8 cellular contexts compared by ENCODE assay signal in genomic region chr7:25893436-25893835, GRCh38.
DNase-seq lines count a peak whose midpoint lies in the region; ATAC-seq, FAIRE-seq and TF ChIP-seq lines count a peak whose summit lies in the region.

No MANE protein-coding gene starts in this region.

- 67% methylated on average over 1 of the region's 1 CpG for WGBS in A549 (ENCODE audit: missing lambda C conversion rate)

- H3K27me3 ChIP-seq in mucosa of rectum (ENCODE audit: control insufficient read depth in 2 of 2, insufficient read depth in 2 of 2, low read length in 2 of 2) (peaks cover 3 to 4% of the 10 kb centered on the region in 2 donors), left lung (peaks cover 10 to 55% of the 10 kb centered on the region in 2 donors)

- peaks cover 15% of the 10 kb centered on the region for H3K27me3 Mint-ChIP-seq in activated T-helper 17 cell treated with anti-CD3 and anti-CD28 coated beads, Interleukin-2, amount 50 U/mL, for 72 hours

- no peaks in the 10 kb centered on the region for H3K36me3 Mint-ChIP-seq in activated T-helper 17 cell treated with anti-CD3 and anti-CD28 coated beads, Interleukin-2, amount 50 U/mL, for 72 hours (ENCODE audit: low read depth)

- H3K4me3 ChIP-seq in A549 (peak overlapping the region; percentile 45), mucosa of rectum (ENCODE audit: low read length in 2 of 2) (peak overlapping the region in 1 of 2 donors; percentile 85), left lung (no peak overlapping the region)

- no peak for TF ChIP-seq EP300 in A549 (IDR thresholded peaks at IDR 0.05)

- H3K4me1 Mint-ChIP-seq in activated T-helper 17 cell treated with anti-CD3 and anti-CD28 coated beads, Interleukin-2, amount 50 U/mL, for 72 hours, result peaks cover 17% of the 10 kb centered on the region

- peak overlapping the region; percentile 66 to 74 for H3K9ac ChIP-seq in mucosa of rectum (ENCODE audit: low read depth in 1 of 2, low read length in 2 of 2)

- no peak for TF ChIP-seq CTCF in A549 (IDR thresholded peaks at IDR 0.05)
- no peak for TF ChIP-seq CTCF in left lung (IDR thresholded peaks at IDR 0.05)

- ATAC-seq in A549 (no peak), GM18520 (IDR thresholded peaks at IDR 0.05; ENCODE audit: unreplicated experiment) (no peak), HG03342 (IDR thresholded peaks at IDR 0.05; ENCODE audit: unreplicated experiment) (no peak), left lung (no peak)
- ATAC-seq in activated T-helper 17 cell treated with anti-CD3 and anti-CD28 coated beads, Interleukin-2, amount 50 U/mL, for 72 hours (replicated peaks), result no peak

- FAIRE-seq in A549 (lab: Jason Lieb, UNC), result no peak

- intact Hi-C loops in left lung (cut with DNase I), result loop anchor here in 1 of 2 donors (5.0 kb wide), 1 partner anchor 469 kb away; no protein-coding TSS in a partner anchor

- H3K4me1 ChIP-seq in A549, result peaks cover 6% of the 10 kb centered on the region; the same call in 1 of the 3 replicates
- H3K4me1 ChIP-seq in mucosa of rectum (ENCODE audit: control insufficient read depth in 2 of 2, insufficient read depth in 2 of 2, low read length in 2 of 2), result peaks cover 5 to 9% of the 10 kb centered on the region in 2 donors
- H3K4me1 ChIP-seq in left lung, result peaks cover 0 to 12% of the 10 kb centered on the region in 2 donors

- DNase-seq in A549 (ENCODE audit: low read depth in 1 of 2, low spot score in 1 of 2) (no peak), G401 (ENCODE audit: low spot score) (peak; percentile 29), T-helper 9 cell (no peak), left lung (no peak)

- in situ Hi-C loops in G401 (cut with HindIII; ENCODE audit: low sequenced_read_pairs), result loop anchor here (10.0 kb wide), 2 partner anchors 161 to 291 kb away; no protein-coding TSS in a partner anchor

- H3K4me3 Mint-ChIP-seq in activated T-helper 17 cell treated with anti-CD3 and anti-CD28 coated beads, Interleukin-2, amount 50 U/mL, for 72 hours, result peak overlapping the region; percentile 88

- no peaks in the 10 kb centered on the region for H3K36me3 ChIP-seq in mucosa of rectum (ENCODE audit: control insufficient read depth in 2 of 2, insufficient read depth in 2 of 2, low read length in 2 of 2)
- H3K36me3 ChIP-seq in left lung, result no peaks in the 10 kb centered on the region

- H3K9me3 ChIP-seq in A549 (no peaks in the 10 kb centered on the region), mucosa of rectum (ENCODE audit: control insufficient read depth in 2 of 2, low read length in 2 of 2) (no peaks in the 10 kb centered on the region), left lung (no peaks in the 10 kb centered on the region)

- TF ChIP-seq POLR2A in A549 (IDR thresholded peaks at IDR 0.05; ENCODE audit: low read length), result no peak

- no peaks in the 10 kb centered on the region for H3K9me3 Mint-ChIP-seq in activated T-helper 17 cell treated with anti-CD3 and anti-CD28 coated beads, Interleukin-2, amount 50 U/mL, for 72 hours

- H3K27ac ChIP-seq in A549 (peak overlapping the region; percentile 70; a peak in 3 of 6 replicates), mucosa of rectum (ENCODE audit: low read depth in 2 of 2, low read length in 2 of 2) (no peak overlapping the region), left lung (no peak overlapping the region)

- POLR2A ChIA-PET in A549 (lab: Yijun Ruan, JAX), result interaction anchor here (0.7 to 1.2 kb wide), 2 partner anchors 258 to 307 kb away, joined by 4 to 6 read pairs; partner anchors contain the start of genes HNRNPA2B1 and NFE2L3

- H3K27ac Mint-ChIP-seq in activated T-helper 17 cell treated with anti-CD3 and anti-CD28 coated beads, Interleukin-2, amount 50 U/mL, for 72 hours, result peak overlapping the region; percentile 89

- CTCF ChIA-PET in A549 (lab: Yijun Ruan, JAX), result interaction anchor here (0.6 to 8.9 kb wide), 56 partner anchors 8 to 1286 kb away, joined by 3 to 154 read pairs (median 4); no protein-coding TSS in a partner anchor

- H3K4me2 ChIP-seq in A549, result peak overlapping the region; percentile 69

- no peak for TF ChIP-seq RAD21 in A549 (conservative IDR thresholded peaks at IDR 0.05 in 1 of 2, IDR thresholded peaks at IDR 0.05 in 1 of 2)

TF ChIP-seq in A549, 52 proteins besides CTCF, POLR2A, EP300 and RAD21:
- no peak for TF ChIP-seq JUN (IDR thresholded peaks at IDR 0.05)
- no peak for TF ChIP-seq ZSCAN20 (CRISPR knock-in tag; IDR thresholded peaks at IDR 0.05)
- TF ChIP-seq JUNB (IDR thresholded peaks at IDR 0.05), result no peak
- TF ChIP-seq HDAC2 (IDR thresholded peaks at IDR 0.05), result no peak
- no peak for TF ChIP-seq TP53 (CRISPR knock-in tag; IDR thresholded peaks at IDR 0.05)
- no peak for TF ChIP-seq EHF (CRISPR knock-in tag; IDR thresholded peaks at IDR 0.05)
- no peak for TF ChIP-seq CBX2 (IDR thresholded peaks at IDR 0.05; ENCODE audit: borderline replicate concordance, low read depth)
- no peak for TF ChIP-seq CHD2 (IDR thresholded peaks at IDR 0.05; ENCODE audit: low read length, partially characterized antibody)
- no peak for TF ChIP-seq HOXB13 (CRISPR knock-in tag; IDR thresholded peaks at IDR 0.05; ENCODE audit: low read depth)

Comparison
In these comparisons a context has a peak if more than half of its experiments do, and no peak if none do; other contexts are left out.
1. H3K27ac ChIP-seq: peak in A549 (2 of 2); none in mucosa of rectum (0 of 2) and left lung (0 of 2).